32 cellular contexts compared by ENCODE assay signal in the genomic region with DNA sequence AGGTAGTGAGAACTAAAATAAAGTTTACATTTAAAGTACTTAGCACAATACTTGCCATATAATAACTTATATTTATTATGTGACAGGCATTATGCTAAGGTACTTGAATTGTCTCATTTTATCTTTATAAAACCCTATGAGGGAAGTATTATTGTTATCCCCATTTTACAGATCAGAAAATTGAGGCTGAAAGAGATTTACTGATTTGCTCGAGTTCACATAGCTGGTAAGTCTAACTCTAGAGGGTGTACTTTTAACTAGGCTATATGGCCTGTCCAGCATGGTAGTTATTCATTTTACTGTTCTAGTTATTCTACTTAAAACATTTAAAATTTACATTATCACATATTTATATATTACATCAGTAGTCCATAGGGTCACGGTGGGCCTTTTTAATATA.
A peak's percentile ranks its signal among the peaks of the same experiment; 100 is the strongest.
DNase-seq lines count a peak whose midpoint lies in the region; ATAC-seq, FAIRE-seq and TF ChIP-seq lines count a peak whose summit lies in the region.
"Had no signal": no experiment of that assay in that cellular context is flagged by ENCODE, and none has a peak within 500 bp of the region (broad histone marks: within the 10 kb centered on the region; RNA-seq: fewer than 3 reads in every experiment).

No MANE protein-coding gene starts in this region.

- CTCF ChIA-PET in HepG2 (lab: Yijun Ruan, JAX; ENCODE audit: low intra/inter-chr PET ratio, low total read pairs): no interaction called here
- CTCF ChIA-PET in K562 (lab: Yijun Ruan, JAX; ENCODE audit: low intra/inter-chr PET ratio): no interaction called here

- H3K4me2 ChIP-seq in HepG2 (ENCODE audit: low read depth, low read length) (no peak overlapping the region), K562 (ENCODE audit: insufficient read depth, low read length) (no peak overlapping the region)
- H3K4me2 ChIP-seq: A549; BLaER1; BLaER1 treated with 17β-estradiol and CSF1 and Interleukin-3, amounts not matched to agents 10 nM and 100 nM had no signal

- H3K9ac ChIP-seq in HepG2 (ENCODE audit: insufficient read depth, low read depth, low read length) (no peak overlapping the region), K562 (ENCODE audit: insufficient read depth in 1 of 2, low read depth in 2 of 2, low read length in 2 of 2) (no peak overlapping the region)
- H3K9ac ChIP-seq: BLaER1; BLaER1 treated with 17β-estradiol and CSF1 and Interleukin-3, amounts not matched to agents 10 nM and 100 nM had no signal

- BruUV-seq in HepG2 (replicated peaks; lab: Mats Ljungman, UMichigan): no TSS peak
- no TSS peak for BruUV-seq in K562 (replicated peaks; lab: Mats Ljungman, UMichigan)

- no peak overlapping the region for H2AFZ ChIP-seq in HepG2 (ENCODE audit: low read length)
- H2AFZ ChIP-seq in K562 (ENCODE audit: low read depth, low read length): no peak overlapping the region

- 95% methylated on average over 2 of the region's 2 CpGs for WGBS in HepG2 (ENCODE audit: low lambda C conversion rate)
- 93% methylated on average over 2 of the region's 2 CpGs for WGBS in right lobe of liver (ENCODE audit: insufficient coverage, low coverage, low lambda C conversion rate, missing lambda C conversion rate)
- 89% methylated on average over 2 of the region's 2 CpGs for WGBS in K562 (ENCODE audit: insufficient coverage, low coverage, missing lambda C conversion rate)

- H3K27ac ChIP-seq in HepG2 (ENCODE audit: extremely low read length, insufficient read depth, low read length) (no peak overlapping the region), right lobe of liver (no peak overlapping the region), K562 (ENCODE audit: extremely low read depth, low read depth, low read length) (no peak overlapping the region)
- H3K27ac ChIP-seq: 22Rv1; A549; BLaER1; BLaER1 treated with 17β-estradiol and CSF1 and Interleukin-3, amounts not matched to agents 10 nM and 100 nM; C4-2B had no signal

- DNase-seq in HepG2 (ENCODE audit: low spot score) (no peak), right lobe of liver (no peak), CMK (ENCODE audit: low read depth) (peak; percentile 1), K562 (ENCODE audit: extremely low read depth in 1 of 4, low spot score in 3 of 4) (peak in 1 of 4 experiments; percentile 13), KG1 (lab: John Stamatoyannopoulos, UW) (no peak), Ammon's horn (ENCODE audit: low spot score) (no peak)
- DNase-seq: 8988T; ACHN; AML-193; BE2C; C1 segment of cervical spinal cord; Caco-2; Calu3; CD4-positive, alpha-beta memory T cell; CD4-positive, alpha-beta T cell; CD4-positive, CD25-positive, alpha-beta regulatory T cell; CD8-positive, alpha-beta memory T cell; CD8-positive, alpha-beta T cell; COR-L47; DMS 273 treated with DMSO at 0.1 percent for 48 hours; DMS153; DMS53; DMS79; DMS79 treated with DMSO at 0.1 percent for 48 hours; DND-41; EL had no signal

- H3K79me2 ChIP-seq in HepG2 (ENCODE audit: insufficient read depth, low read length) (no peaks in the 10 kb centered on the region), K562 (ENCODE audit: control insufficient read depth, insufficient read depth, low read length) (no peaks in the 10 kb centered on the region)

- ATAC-seq in HepG2 (no peak), right lobe of liver (no peak), K562 (no peak)
- ATAC-seq: A549; CD8-positive, alpha-beta T cell had no signal

- H3K4me1 ChIP-seq in HepG2 (ENCODE audit: insufficient read depth, low read length) (no peaks in the 10 kb centered on the region), right lobe of liver (no peaks in the 10 kb centered on the region), K562 (replicated peaks in 1 of 2; ENCODE audit: control insufficient read depth in 2 of 2, insufficient read depth in 2 of 2, low read length in 2 of 2) (no peaks in the 10 kb centered on the region)
- H3K4me1 ChIP-seq: A549; BE2C; BLaER1; BLaER1 treated with 17β-estradiol and CSF1 and Interleukin-3, amounts not matched to agents 10 nM and 100 nM; Caco-2 had no signal

- H4K20me1 ChIP-seq in HepG2 (ENCODE audit: insufficient read depth, low read length) (no peaks in the 10 kb centered on the region; the same call in 1 of the 2 replicates), K562 (replicated peaks; ENCODE audit: control insufficient read depth, insufficient read depth, low read length) (no peaks in the 10 kb centered on the region)
- H4K20me1 ChIP-seq: BLaER1 had no signal

- TF ChIP-seq RAD21 in HepG2 (CRISPR knock-in tag; IDR thresholded peaks at IDR 0.05) (no peak), K562 (CRISPR knock-in tag; conservative IDR thresholded peaks at IDR 0.05 in 1 of 2, IDR thresholded peaks at IDR 0.05 in 1 of 2) (no peak)

- H3K4me3 ChIP-seq in HepG2 (replicated peaks in 1 of 3; ENCODE audit: insufficient read depth in 1 of 3, low read depth in 2 of 3, low read length in 3 of 3) (no peak overlapping the region), right lobe of liver (no peak overlapping the region), K562 (no peak overlapping the region)
- H3K4me3 ChIP-seq: A549; BLaER1; BLaER1 treated with 17β-estradiol and CSF1 and Interleukin-3, amounts not matched to agents 10 nM and 100 nM had no signal

- H3K27me3 ChIP-seq in HepG2 (ENCODE audit: control insufficient read depth in 1 of 2, insufficient read depth in 2 of 2, low read length in 2 of 2) (no peaks in the 10 kb centered on the region), right lobe of liver (no peaks in the 10 kb centered on the region), K562 (ENCODE audit: control insufficient read depth in 2 of 2, insufficient read depth in 2 of 2, low read length in 2 of 2) (no peaks in the 10 kb centered on the region)
- H3K27me3 ChIP-seq: BE2C; BLaER1; BLaER1 treated with 17β-estradiol and CSF1 and Interleukin-3, amounts not matched to agents 10 nM and 100 nM had no signal

- in situ Hi-C loops in HepG2 (cut with HindIII; ENCODE audit: extremely low pct_ligation_motif_present, low pct_unique_long_range_greater_than_20kb): no loop called here
- in situ Hi-C loops in K562 (cut with MboI): no loop called here

- peaks cover 10 to 35% of the 10 kb centered on the region in 2 experiments for H3K36me3 ChIP-seq in HepG2 (replicated peaks in 1 of 2; ENCODE audit: control insufficient read depth in 1 of 2, insufficient read depth in 2 of 2, low read length in 2 of 2)
- H3K36me3 ChIP-seq in right lobe of liver: peaks cover 0 to 83% (median 23%) of the 10 kb centered on the region in 4 donors
- peaks cover 81% of the 10 kb centered on the region for H3K36me3 ChIP-seq in K562 (ENCODE audit: control insufficient read depth, insufficient read depth, low read length)

- POLR2A ChIA-PET in HepG2 (lab: Yijun Ruan, JAX) (no interaction called here), K562 (lab: Yijun Ruan, JAX) (no interaction called here)

- TF ChIP-seq EP300 in HepG2 (IDR thresholded peaks at IDR 0.05; ENCODE audit: low read depth in 2 of 2, low read length in 2 of 2) (no peak), HepG2 (CRISPR knock-in tag; IDR thresholded peaks at IDR 0.05; ENCODE audit: borderline replicate concordance) (no peak), K562 (IDR thresholded peaks at IDR 0.05; ENCODE audit: low read length) (no peak)

- H3K9me3 ChIP-seq in HepG2 (ENCODE audit: low read length) (no peaks in the 10 kb centered on the region), right lobe of liver (no peaks in the 10 kb centered on the region), K562 (replicated peaks; ENCODE audit: control insufficient read depth, insufficient read depth, low read depth, low read length) (no peaks in the 10 kb centered on the region)
- H3K9me3 ChIP-seq: A549; BE2C; BLaER1; BLaER1 treated with 17β-estradiol and CSF1 and Interleukin-3, amounts not matched to agents 10 nM and 100 nM; Caco-2 had no signal

- H3K9me1 ChIP-seq in K562 (ENCODE audit: control insufficient read depth, insufficient read depth, low read length): no peaks in the 10 kb centered on the region

- no peak for TF ChIP-seq POLR2A in HepG2 (IDR thresholded peaks at IDR 0.05; ENCODE audit: insufficient read depth in 1 of 2, low read depth in 2 of 2, low read length in 2 of 2)
- TF ChIP-seq POLR2A in right lobe of liver (IDR thresholded peaks at IDR 0.05): no peak
- no peak for TF ChIP-seq POLR2A in K562 (conservative IDR thresholded peaks at IDR 0.05)

- TF ChIP-seq CTCF in HepG2 (CRISPR knock-in tag; IDR thresholded peaks at IDR 0.05) (no peak), right lobe of liver (IDR thresholded peaks at IDR 0.05) (no peak), K562 (IDR thresholded peaks at IDR 0.05 in 2 of 3, conservative IDR thresholded peaks at IDR 0.05 in 1 of 3; ENCODE audit: insufficient read depth in 2 of 3, low read depth in 1 of 3, low read length in 3 of 3) (no peak)

- intact Hi-C loops in HepG2 (cut with micrococcal nuclease; ENCODE audit: unreplicated experiment): no loop called here
- intact Hi-C loops in right lobe of liver (cut with DNase I): no loop called here
- intact Hi-C loops in K562 (cut with micrococcal nuclease): no loop called here

- no peak for FAIRE-seq in HepG2 (lab: Jason Lieb, UNC)
- no peak for FAIRE-seq in K562 (lab: Jason Lieb, UNC)
- FAIRE-seq: D721Med had no signal

TF ChIP-seq in HepG2, 621 proteins besides CTCF, POLR2A, EP300 and RAD21:
- TF ChIP-seq SMYD3 (CRISPR knock-in tag; IDR thresholded peaks at IDR 0.05): no peak
- no peak for TF ChIP-seq SOX5 (CRISPR knock-in tag; IDR thresholded peaks at IDR 0.05; ENCODE audit: borderline replicate concordance)
- TF ChIP-seq KDM1A (CRISPR knock-in tag; IDR thresholded peaks at IDR 0.05): no peak
- TF ChIP-seq CHD4 (IDR thresholded peaks at IDR 0.05; ENCODE audit: borderline replicate concordance, low read length): peak; percentile 56; the same call in 1 of the 2 replicates
- no peak for TF ChIP-seq ESRRA (CRISPR knock-in tag; IDR thresholded peaks at IDR 0.05; ENCODE audit: low read depth)
- peak; percentile 83 for TF ChIP-seq ZNF629 (CRISPR knock-in tag; conservative IDR thresholded peaks at IDR 0.05)
TF ChIP-seq in HepG2: peak in this region for 2.

TF ChIP-seq in K562, 482 proteins besides CTCF, POLR2A, EP300 and RAD21 (continues in another document):
- TF ChIP-seq ADNP (tag; IDR thresholded peaks at IDR 0.05) (0 out of 2 replicates have a peak, but pooled peaks have one; percentile 32), BCOR (IDR thresholded peaks at IDR 0.05) (peak; percentile 58; the same call in 1 of the 2 replicates), NFXL1 (CRISPR knock-in tag; IDR thresholded peaks at IDR 0.05) (no peak), CHD4 (IDR thresholded peaks at IDR 0.05; ENCODE audit: insufficient read depth, insufficient replicate concordance, low read depth, low read length, poor library complexity, severe bottlenecking) (peak; percentile 39), CAMTA2 (CRISPR knock-in tag; conservative IDR thresholded peaks at IDR 0.05) (no peak), SMARCA5 (IDR thresholded peaks at IDR 0.05) (no peak)

Comparison
In these comparisons a context has a peak if more than half of its experiments do, and no peak if none do; other contexts are left out.
1. Of the 241 proteins assayed by ChIP-seq in both HepG2 and K562: peak only in HepG2: none; only in K562: ADNP; in both: CHD4; in neither: 239.